8 cellular contexts compared by ENCODE assay signal in the genomic region with DNA sequence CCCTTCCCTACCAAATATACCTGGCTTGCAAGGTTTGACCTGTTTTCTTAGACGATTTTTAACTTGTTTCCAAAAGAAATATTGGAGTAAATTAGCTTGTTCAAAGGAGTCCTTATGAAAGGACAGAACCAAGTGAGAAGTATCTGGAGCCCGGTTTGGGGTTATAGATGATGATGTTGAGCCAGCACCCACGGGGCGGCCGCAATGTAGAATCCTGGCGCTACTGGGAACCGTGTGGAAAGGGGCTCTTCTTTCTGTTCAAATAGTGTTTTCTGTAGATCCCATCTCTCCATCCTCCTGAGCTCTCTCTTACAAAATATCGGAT. TPM values are rescaled to one million over a fixed set of nuclear protein-coding genes. Genes with fewer than 3 reads are reported as not detected.
DNase-seq lines count a peak whose midpoint lies in the region; FAIRE-seq and TF ChIP-seq lines count a peak whose summit lies in the region.

No MANE protein-coding gene starts in this region.

- H3K4me3 Mint-ChIP-seq in Calu3 (ENCODE audit: low read depth, unreplicated experiment) = peak overlapping the region; percentile 90

- no peak for DNase-seq in Calu3
- DNase-seq in NT2/D1 (ENCODE audit: low read depth, low spot score) = no peak
- no peak for DNase-seq in epithelial cell of proximal tubule (ENCODE audit: low read depth)
- DNase-seq in ovary = no peak
- no peak for DNase-seq in HuH-7 (ENCODE audit: low spot score)
- DNase-seq in NCI-H345 treated with DMSO at 0.1 percent for 48 hours (lab: John Stamatoyannopoulos, UW; ENCODE audit: unreplicated experiment) = no peak
- DNase-seq in AG20443 (ENCODE audit: low spot score) = no peak
- no peak for DNase-seq in H54 (ENCODE audit: insufficient read length, low spot score)

- intact Hi-C loops in Calu3 (cut with micrococcal nuclease; ENCODE audit: unreplicated experiment) (no loop called here), ovary (cut with DNase I) (no loop called here)

- H3K27ac Mint-ChIP-seq in Calu3 (ENCODE audit: unreplicated experiment) = peak overlapping the region; percentile 79

- H3K36me3 Mint-ChIP-seq in Calu3 (ENCODE audit: insufficient read depth, unreplicated experiment) = peaks cover 60% of the 10 kb centered on the region

- H3K9me3 ChIP-seq in NT2/D1 (ENCODE audit: insufficient read depth, low read length) (no peaks in the 10 kb centered on the region), ovary (no peaks in the 10 kb centered on the region)

- H3K27me3 Mint-ChIP-seq in Calu3 (ENCODE audit: unreplicated experiment) = no peaks in the 10 kb centered on the region

- H3K27ac ChIP-seq in ovary = peak overlapping the region in 1 of 2 donors; percentile 54

- H3K4me1 ChIP-seq in NT2/D1 (ENCODE audit: insufficient read depth, insufficient read length) = peaks cover 8% of the 10 kb centered on the region
- H3K4me1 ChIP-seq in ovary (ENCODE audit: insufficient read depth) = peaks cover 8% of the 10 kb centered on the region

- H3K4me3 ChIP-seq in NT2/D1 (ENCODE audit: insufficient read length, low read depth) (peak overlapping the region; percentile 92), epithelial cell of proximal tubule (ENCODE audit: low read depth, low read length) (peak overlapping the region; percentile 81), ovary (peak overlapping the region; percentile 87)

- CTCF ChIA-PET in Calu3 (lab: Charles Lee) = interaction anchor here (0.6 to 1.6 kb wide), 3 partner anchors 9 to 104 kb away, joined by 3 to 5 read pairs (median 4); no protein-coding TSS in a partner anchor

- WGBS in ovary, 3 donors = 3 to 4% (median 3%) methylated on average over 8 of the region's 8 CpGs

- no TSS peak for BruUV-seq in Calu3 (replicated peaks; lab: Mats Ljungman, UMichigan)

- H3K9ac ChIP-seq in NT2/D1 (ENCODE audit: insufficient read length, low read depth) = peak overlapping the region; percentile 52

- H3K27me3 ChIP-seq in NT2/D1 (ENCODE audit: insufficient read depth, insufficient read length) = peaks cover 6% of the 10 kb centered on the region
- no peaks in the 10 kb centered on the region for H3K27me3 ChIP-seq in ovary

- no peaks in the 10 kb centered on the region for H3K9me3 Mint-ChIP-seq in Calu3 (ENCODE audit: low read depth, unreplicated experiment)

- TF ChIP-seq EP300 in ovary (IDR thresholded peaks at IDR 0.05) = no peak

- FAIRE-seq in H54 (lab: Jason Lieb, UNC) = no peak

- TF ChIP-seq POLR2A in ovary (IDR thresholded peaks at IDR 0.05) (no peak), H54 (IDR thresholded peaks at IDR 0.05; ENCODE audit: low read depth, low read length) (no peak)

- H3K4me1 Mint-ChIP-seq in Calu3 (ENCODE audit: low read depth, unreplicated experiment) = peaks cover 45% of the 10 kb centered on the region

- H3K36me3 ChIP-seq in NT2/D1 (ENCODE audit: insufficient read depth, insufficient read length, low read length) = peaks cover 31% of the 10 kb centered on the region
- H3K36me3 ChIP-seq in ovary = no peaks in the 10 kb centered on the region

- TF ChIP-seq CTCF in Calu3 (IDR thresholded peaks at IDR 0.05; ENCODE audit: unreplicated experiment) (no peak), epithelial cell of proximal tubule (conservative IDR thresholded peaks at IDR 0.05; ENCODE audit: low read depth, low read length) (no peak), ovary (IDR thresholded peaks at IDR 0.05) (no peak)

RNA-seq across cellular contexts. Expression of gene EXOSC2, which starts 0.5 kb away (rescaled TPM):
- 42.9 and 43.0 TPM in 2 replicates for total RNA-seq in Calu3 (2022)
- 22.4 and 60.8 TPM in 2 replicates for total RNA-seq in epithelial cell of proximal tubule
- total RNA-seq in ovary = 10 to 100 TPM; 14.7 to 40.1 (median 33.8) TPM
- 10 to 100 TPM; 21.5 to 32.7 TPM for polyA plus RNA-seq in ovary

RNA-seq across cellular contexts. Expression of gene PRDM12, which starts 28.7 kb away (rescaled TPM):
- total RNA-seq in Calu3 (2022) = not detected in 2 replicates
- total RNA-seq in epithelial cell of proximal tubule = not detected in 2 replicates
- not detected for total RNA-seq in ovary
- polyA plus RNA-seq in ovary = not detected
